ENCODE assay signal across 9 cellular contexts in genomic region chr11:120835601-120836228, GRCh38.
A peak's percentile ranks its signal among the peaks of the same experiment; 100 is the strongest.
DNase-seq lines count a peak whose midpoint lies in the region; ATAC-seq and TF ChIP-seq lines count a peak whose summit lies in the region.
"Had no signal": no experiment of that assay in that cellular context is flagged by ENCODE, and none has a peak within 500 bp of the region (broad histone marks: within the 10 kb centered on the region; RNA-seq: fewer than 3 reads in every experiment).

No MANE protein-coding gene starts in this region.

- POLR2A ChIA-PET in activated CD4-positive, alpha-beta T cell treated with anti-CD3 and anti-CD28 coated beads for 36 hours (lab: Charles Lee) = no interaction called here
- POLR2A ChIA-PET in CD4-positive, alpha-beta T cell (lab: Charles Lee) = no interaction called here

- peak; percentile 94 for ATAC-seq in activated CD4-positive, alpha-beta T cell treated with anti-CD3 and anti-CD28 coated beads for 36 hours
- ATAC-seq in CD4-positive, alpha-beta T cell (ENCODE audit: poor library complexity) = no peak

- no peaks in the 10 kb centered on the region for H4K20me1 ChIP-seq in OCI-LY3 (ENCODE audit: insufficient read depth, low read length)

- CTCF ChIA-PET in activated CD4-positive, alpha-beta T cell treated with anti-CD3 and anti-CD28 coated beads for 36 hours (lab: Charles Lee) = no interaction called here
- CTCF ChIA-PET in CD4-positive, alpha-beta T cell (lab: Charles Lee) = no interaction called here

- no peak overlapping the region for H3K27ac Mint-ChIP-seq in activated CD4-positive, alpha-beta T cell treated with anti-CD3 and anti-CD28 coated beads for 36 hours
- H3K27ac Mint-ChIP-seq in CD4-positive, alpha-beta T cell = no peak overlapping the region

- peaks cover 22% of the 10 kb centered on the region for H3K4me1 Mint-ChIP-seq in activated CD4-positive, alpha-beta T cell treated with anti-CD3 and anti-CD28 coated beads for 36 hours
- no peaks in the 10 kb centered on the region for H3K4me1 Mint-ChIP-seq in CD4-positive, alpha-beta T cell (ENCODE audit: low read depth)

- H3K36me3 Mint-ChIP-seq in activated CD4-positive, alpha-beta T cell treated with anti-CD3 and anti-CD28 coated beads for 36 hours (ENCODE audit: low read depth) = no peaks in the 10 kb centered on the region
- no peaks in the 10 kb centered on the region for H3K36me3 Mint-ChIP-seq in CD4-positive, alpha-beta T cell (ENCODE audit: low read depth)

- peak overlapping the region; percentile 18; the same call in 1 of the 2 replicates for H3K27ac ChIP-seq in OCI-LY3 (ENCODE audit: low read length)
- H3K27ac ChIP-seq in CD4-positive, alpha-beta T cell (ENCODE audit: low read depth, low read length) = no peak overlapping the region
- H3K27ac ChIP-seq: HL-60 had no signal

- H3K27me3 ChIP-seq in H7 (ENCODE audit: control insufficient read depth, insufficient read depth, low read length) (no peaks in the 10 kb centered on the region), OCI-LY3 (ENCODE audit: low read depth, low read length) (peaks cover 10% of the 10 kb centered on the region; the same call in 1 of the 2 replicates), MG63 (no peaks in the 10 kb centered on the region)
- H3K27me3 ChIP-seq in CD4-positive, alpha-beta T cell (ENCODE audit: control insufficient read depth, insufficient read depth, low read length) = no peaks in the 10 kb centered on the region

- no peak overlapping the region for H3K4me3 Mint-ChIP-seq in activated CD4-positive, alpha-beta T cell treated with anti-CD3 and anti-CD28 coated beads for 36 hours
- H3K4me3 Mint-ChIP-seq in CD4-positive, alpha-beta T cell = no peak overlapping the region

- peaks cover 20% of the 10 kb centered on the region for H3K27me3 Mint-ChIP-seq in activated CD4-positive, alpha-beta T cell treated with anti-CD3 and anti-CD28 coated beads for 36 hours
- H3K27me3 Mint-ChIP-seq in CD4-positive, alpha-beta T cell = peaks cover 47% of the 10 kb centered on the region

- peak overlapping the region; percentile 92 for H3K4me2 ChIP-seq in OCI-LY3 (ENCODE audit: low read length)

- H3K4me3 ChIP-seq in H7 (ENCODE audit: insufficient read depth, low read depth, low read length) (no peak overlapping the region), OCI-LY3 (ENCODE audit: low read length) (peak overlapping the region; percentile 67), MG63 (no peak overlapping the region)

- H3K36me3 ChIP-seq in H7 (replicated peaks; ENCODE audit: control insufficient read depth, insufficient read depth, low read length) (no peaks in the 10 kb centered on the region), OCI-LY3 (replicated peaks; ENCODE audit: low read depth, low read length) (no peaks in the 10 kb centered on the region), MG63 (no peaks in the 10 kb centered on the region)

- peaks cover 52% of the 10 kb centered on the region for H3K4me1 ChIP-seq in OCI-LY3 (ENCODE audit: low read length)

- no peaks in the 10 kb centered on the region for H3K9me3 Mint-ChIP-seq in activated CD4-positive, alpha-beta T cell treated with anti-CD3 and anti-CD28 coated beads for 36 hours (ENCODE audit: low read depth)
- H3K9me3 Mint-ChIP-seq in CD4-positive, alpha-beta T cell = no peaks in the 10 kb centered on the region

- H3K79me2 ChIP-seq in OCI-LY3 (ENCODE audit: low read length) = no peaks in the 10 kb centered on the region

- H3K9me3 ChIP-seq in OCI-LY3 (ENCODE audit: insufficient read depth, low read length) = no peaks in the 10 kb centered on the region
- no peaks in the 10 kb centered on the region for H3K9me3 ChIP-seq in MG63
- no peaks in the 10 kb centered on the region for H3K9me3 ChIP-seq in CD4-positive, alpha-beta T cell (ENCODE audit: control insufficient read depth, low read length)

- peak overlapping the region; percentile 29; the same call in 1 of the 2 replicates for H3K9ac ChIP-seq in OCI-LY3 (ENCODE audit: low read length)

- intact Hi-C loops in activated CD4-positive, alpha-beta T cell treated with anti-CD3 and anti-CD28 coated beads for 36 hours (cut with DNase I, micrococcal nuclease) = loop anchor here in 1 of 2 experiments (1.0 to 10.0 kb wide), 3 partner anchors 270 to 591 kb away; partner anchors contain the start of genes ARHGEF12 and POU2F3
- intact Hi-C loops in CD4-positive, alpha-beta T cell (cut with DNase I, micrococcal nuclease) = no loop called here

- H2AFZ ChIP-seq in OCI-LY3 (ENCODE audit: low read depth, low read length) = peak overlapping the region; percentile 64; the same call in 1 of the 2 replicates

- peak; percentile 25; the same call in 1 of the 2 replicates for TF ChIP-seq CTCF in OCI-LY3 (IDR thresholded peaks at IDR 0.05; ENCODE audit: low read depth, low read length)
- TF ChIP-seq CTCF in CD4-positive, alpha-beta T cell (IDR thresholded peaks at IDR 0.05) = no peak

- DNase-seq in activated CD4-positive, alpha-beta T cell treated with anti-CD3 and anti-CD28 coated beads for 36 hours = peak; percentile 80
- DNase-seq in activated CD4-positive, alpha-beta T cell treated with anti-CD3 and anti-CD28 coated beads, Interleukin-2, amount 50 U/mL, for 4 hours = no peak
- DNase-seq in H7 = peak; percentile 41
- peak; percentile 24 to 38 for DNase-seq in stimulated activated CD4-positive, alpha-beta T cell treated with anti-CD3 and anti-CD28 coated beads, Interleukin-2, amount 100 ng/mL, for 24 hours
- no peak for DNase-seq in NCI-H187 treated with DMSO at 0.1 percent for 48 hours (lab: John Stamatoyannopoulos, UW)
- no peak for DNase-seq in MG63
- no peak for DNase-seq in CD4-positive, alpha-beta T cell

Comparison
In these comparisons a context has a peak if more than half of its experiments do, and no peak if none do; other contexts are left out.
1. DNase-seq: peak in activated CD4-positive, alpha-beta T cell treated with anti-CD3 and anti-CD28 coated beads for 36 hours (single experiment), H7 (single experiment) and stimulated activated CD4-positive, alpha-beta T cell treated with anti-CD3 and anti-CD28 coated beads, Interleukin-2, amount 100 ng/mL, for 24 hours (2 of 2); none in activated CD4-positive, alpha-beta T cell treated with anti-CD3 and anti-CD28 coated beads, Interleukin-2, amount 50 U/mL, for 4 hours (0 of 2), NCI-H187 treated with DMSO at 0.1 percent for 48 hours (single experiment), MG63 (single experiment) and CD4-positive, alpha-beta T cell (0 of 10).